In genomic region chr1:230317823-230318819, GRCh38 we compare ENCODE assay signal across 16 cellular contexts.
DNase-seq lines count a peak whose midpoint lies in the region; ATAC-seq lines count a peak whose summit lies in the region.
"Had no signal": no experiment of that assay in that cellular context is flagged by ENCODE, and none has a peak within 500 bp of the region (broad histone marks: within the 10 kb centered on the region; RNA-seq: fewer than 3 reads in every experiment).

No MANE protein-coding gene starts in this region.

- H3K4me3 ChIP-seq in trophoblast cell (ENCODE audit: low read depth, low read length): no peak overlapping the region
- H3K4me3 ChIP-seq: BLaER1, gastrocnemius medialis, psoas muscle had no signal

- H3K27me3 ChIP-seq in trophoblast cell (ENCODE audit: insufficient read depth, low read length): no peaks in the 10 kb centered on the region
- H3K27me3 ChIP-seq: BLaER1, gastrocnemius medialis had no signal

- no peak overlapping the region for H2BK12ac ChIP-seq in trophoblast cell (ENCODE audit: low read length)

- H3K23ac ChIP-seq in trophoblast cell (ENCODE audit: low read length): no peak overlapping the region

- H3K9ac ChIP-seq in trophoblast cell (ENCODE audit: low read length): no peak overlapping the region
- H3K9ac ChIP-seq: BLaER1 had no signal

- H3K9me3 ChIP-seq in trophoblast cell (ENCODE audit: insufficient read depth, low read depth, low read length): no peaks in the 10 kb centered on the region
- H3K9me3 ChIP-seq: BLaER1, gastrocnemius medialis, psoas muscle had no signal

- H3K14ac ChIP-seq in trophoblast cell (ENCODE audit: low read length): no peak overlapping the region

- H2AK5ac ChIP-seq in trophoblast cell (ENCODE audit: low read length): no peak overlapping the region

- H2AFZ ChIP-seq in trophoblast cell (ENCODE audit: insufficient read depth, low read length, poor library complexity): no peak overlapping the region

- no peaks in the 10 kb centered on the region for H3K79me1 ChIP-seq in trophoblast cell (ENCODE audit: low read length)

- no CpG with 5 or more reads among the region's 23 CpGs for WGBS in trophoblast cell (ENCODE audit: extremely low coverage, insufficient coverage, insufficient read length)

- no peak overlapping the region for H4K12ac ChIP-seq in trophoblast cell (ENCODE audit: low read depth, low read length)

- no peak overlapping the region for H4K8ac ChIP-seq in trophoblast cell (ENCODE audit: low read depth, low read length)

- H3K4me2 ChIP-seq in trophoblast cell (ENCODE audit: low read length): no peak overlapping the region
- H3K4me2 ChIP-seq: BLaER1 had no signal

- H3K79me2 ChIP-seq in trophoblast cell (ENCODE audit: control insufficient read depth, insufficient read depth, low read length, poor library complexity): no peaks in the 10 kb centered on the region

- no peak overlapping the region for H3K18ac ChIP-seq in trophoblast cell (ENCODE audit: low read length)

- no peak overlapping the region for H3K27ac ChIP-seq in trophoblast cell (ENCODE audit: low read depth, low read length)
- H3K27ac ChIP-seq: BLaER1, gastrocnemius medialis, psoas muscle had no signal

- H4K91ac ChIP-seq in trophoblast cell (ENCODE audit: low read depth, low read length): no peak overlapping the region

- no peak for ATAC-seq in GM19035 (IDR thresholded peaks at IDR 0.05; ENCODE audit: unreplicated experiment)
- ATAC-seq: gastrocnemius medialis, psoas muscle had no signal

- H3K36me3 ChIP-seq in trophoblast cell (ENCODE audit: control insufficient read depth in 1 of 2, insufficient read depth in 2 of 2, low read length in 2 of 2): no peaks in the 10 kb centered on the region
- H3K36me3 ChIP-seq: BLaER1, gastrocnemius medialis had no signal

- no peak overlapping the region for H2BK120ac ChIP-seq in trophoblast cell (ENCODE audit: insufficient read depth, low read length, poor library complexity)

- H2BK5ac ChIP-seq in trophoblast cell (ENCODE audit: low read depth, low read length, poor library complexity): no peak overlapping the region

- no peak overlapping the region for H3K4ac ChIP-seq in trophoblast cell (ENCODE audit: low read depth, low read length)

- H3K4me1 ChIP-seq in trophoblast cell (ENCODE audit: control insufficient read depth in 1 of 2, insufficient read depth in 2 of 2, low read length in 2 of 2): no peaks in the 10 kb centered on the region

- DNase-seq in HuH-7 (ENCODE audit: low spot score) (peak; percentile 56), NCI-H2171 (lab: John Stamatoyannopoulos, UW) (peak; percentile 30), dermis blood vessel endothelial cell (peak; percentile 28), trophoblast cell (peak; percentile 81 to 86), NOMO-1 (lab: John Stamatoyannopoulos, UW; ENCODE audit: unreplicated experiment in 2 of 2) (no peak), KBM-7 (no peak)
- DNase-seq: activated effector memory CD4-positive, alpha-beta T cell treated with anti-CD3 and anti-CD28 coated beads, Interleukin-2, amount 50 U/mL, for 16 hours; gastrocnemius medialis; NCI-H1092; NCI-H526; Right ventricle myocardium superior; stimulated activated CD4-positive, alpha-beta T cell treated with anti-CD3 and anti-CD28 coated beads, Interleukin-2, amount 100 ng/mL, for 24 hours; stimulated activated CD8-positive, alpha-beta memory T cell treated with anti-CD3 and anti-CD28 coated beads, Interleukin-4, amount 100 ng/mL, for 48 hours had no signal

- in situ Hi-C loops in KBM-7 (cut with MboI; ENCODE audit: low pct_unique_long_range_greater_than_20kb, low sequenced_read_pairs): loop anchor here (25.0 kb wide), 2 partner anchors 656 to 1056 kb away; partner anchors contain the start of gene RAB4A

Comparison
In these comparisons a context has a peak if more than half of its experiments do, and no peak if none do; other contexts are left out.
1. DNase-seq: peak in HuH-7 (single experiment), NCI-H2171 (single experiment), dermis blood vessel endothelial cell (single experiment) and trophoblast cell (2 of 2); none in NOMO-1 (0 of 2) and KBM-7 (single experiment).